12 cellular contexts compared by ENCODE assay signal in genomic region chr5:154653764-154654483, GRCh38.
DNase-seq lines count a peak whose midpoint lies in the region; ATAC-seq and TF ChIP-seq lines count a peak whose summit lies in the region.
"Had no signal": no experiment of that assay in that cellular context is flagged by ENCODE, and none has a peak within 500 bp of the region (broad histone marks: within the 10 kb centered on the region; RNA-seq: fewer than 3 reads in every experiment).

No MANE protein-coding gene starts in this region.

- TF ChIP-seq CTCF in mesothelial cell of epicardium (IDR thresholded peaks at IDR 0.05; ENCODE audit: unreplicated experiment) (no peak), upper lobe of right lung (IDR thresholded peaks at IDR 0.05) (no peak)

- H3K36me3 ChIP-seq in endocrine pancreas (ENCODE audit: control insufficient read depth, insufficient read depth, low read length) (no peaks in the 10 kb centered on the region), upper lobe of right lung (no peaks in the 10 kb centered on the region)
- H3K36me3 ChIP-seq: tibial artery had no signal

- peak; percentile 22 for ATAC-seq in upper lobe of right lung

- H3K4me3 Mint-ChIP-seq in mesothelial cell of epicardium = no peak overlapping the region

- H3K4me1 ChIP-seq in endocrine pancreas (ENCODE audit: control insufficient read depth, insufficient read depth, low read length) = no peaks in the 10 kb centered on the region
- H3K4me1 ChIP-seq in upper lobe of right lung = peaks cover 17% of the 10 kb centered on the region

- no peak overlapping the region for H3K9ac ChIP-seq in endocrine pancreas (ENCODE audit: control insufficient read depth, insufficient read depth, low read length)

- H3K27me3 Mint-ChIP-seq in mesothelial cell of epicardium (ENCODE audit: low read depth) = no peaks in the 10 kb centered on the region

- DNase-seq in activated effector memory CD4-positive, alpha-beta T cell treated with anti-CD3 and anti-CD28 coated beads, Interleukin-2, amount 50 U/mL, for 16 hours = peak; percentile 60
- no peak for DNase-seq in activated effector memory CD4-positive, alpha-beta T cell treated with Interleukin-2 at 50 U/mL for 16 hours
- no peak for DNase-seq in mesothelial cell of epicardium (ENCODE audit: low spot score in 2 of 2, unreplicated experiment in 2 of 2)
- peak; percentile 58 for DNase-seq in upper lobe of right lung
- no peak for DNase-seq in 8988T
- DNase-seq in NCI-H1105 (lab: John Stamatoyannopoulos, UW) = no peak
- no peak for DNase-seq in activated CD4-positive, CD25-positive, alpha-beta regulatory T cell (lab: John Stamatoyannopoulos, UW)
- DNase-seq: activated gamma-delta T cell treated with Interleukin-2 at 50 U/mL for 16 hours, foreskin fibroblast, SHP77, tibial artery had no signal

- no peaks in the 10 kb centered on the region for H3K27me3 ChIP-seq in endocrine pancreas (ENCODE audit: control insufficient read depth, insufficient read depth, low read length)
- H3K27me3 ChIP-seq in upper lobe of right lung = no peaks in the 10 kb centered on the region

- H3K4me3 ChIP-seq in endocrine pancreas (ENCODE audit: control insufficient read depth, insufficient read depth, low read length) (peak overlapping the region; percentile 47), upper lobe of right lung (no peak overlapping the region)

- peak overlapping the region; percentile 44 for H3K27ac ChIP-seq in upper lobe of right lung

- no peaks in the 10 kb centered on the region for H3K9me3 Mint-ChIP-seq in mesothelial cell of epicardium

- no peaks in the 10 kb centered on the region for H3K9me3 ChIP-seq in endocrine pancreas (ENCODE audit: control insufficient read depth, low read length)
- H3K9me3 ChIP-seq in upper lobe of right lung = no peaks in the 10 kb centered on the region
- H3K9me3 ChIP-seq: tibial artery had no signal

- no peaks in the 10 kb centered on the region for H3K36me3 Mint-ChIP-seq in mesothelial cell of epicardium

- H3K4me1 Mint-ChIP-seq in mesothelial cell of epicardium = peaks cover 15% of the 10 kb centered on the region

- intact Hi-C loops in upper lobe of right lung (cut with DNase I) = no loop called here

- H3K27ac Mint-ChIP-seq in mesothelial cell of epicardium = peak overlapping the region; percentile 86

Comparison
In these comparisons a context has a peak if more than half of its experiments do, and no peak if none do; other contexts are left out.
1. DNase-seq: peak in activated effector memory CD4-positive, alpha-beta T cell treated with anti-CD3 and anti-CD28 coated beads, Interleukin-2, amount 50 U/mL, for 16 hours (single experiment) and upper lobe of right lung (single experiment); none in activated effector memory CD4-positive, alpha-beta T cell treated with Interleukin-2 at 50 U/mL for 16 hours (single experiment), mesothelial cell of epicardium (0 of 2), 8988T (single experiment), NCI-H1105 (single experiment) and activated CD4-positive, CD25-positive, alpha-beta regulatory T cell (0 of 4).